Comparison of ENCODE assay signal across 1 cellular context in the genomic region with DNA sequence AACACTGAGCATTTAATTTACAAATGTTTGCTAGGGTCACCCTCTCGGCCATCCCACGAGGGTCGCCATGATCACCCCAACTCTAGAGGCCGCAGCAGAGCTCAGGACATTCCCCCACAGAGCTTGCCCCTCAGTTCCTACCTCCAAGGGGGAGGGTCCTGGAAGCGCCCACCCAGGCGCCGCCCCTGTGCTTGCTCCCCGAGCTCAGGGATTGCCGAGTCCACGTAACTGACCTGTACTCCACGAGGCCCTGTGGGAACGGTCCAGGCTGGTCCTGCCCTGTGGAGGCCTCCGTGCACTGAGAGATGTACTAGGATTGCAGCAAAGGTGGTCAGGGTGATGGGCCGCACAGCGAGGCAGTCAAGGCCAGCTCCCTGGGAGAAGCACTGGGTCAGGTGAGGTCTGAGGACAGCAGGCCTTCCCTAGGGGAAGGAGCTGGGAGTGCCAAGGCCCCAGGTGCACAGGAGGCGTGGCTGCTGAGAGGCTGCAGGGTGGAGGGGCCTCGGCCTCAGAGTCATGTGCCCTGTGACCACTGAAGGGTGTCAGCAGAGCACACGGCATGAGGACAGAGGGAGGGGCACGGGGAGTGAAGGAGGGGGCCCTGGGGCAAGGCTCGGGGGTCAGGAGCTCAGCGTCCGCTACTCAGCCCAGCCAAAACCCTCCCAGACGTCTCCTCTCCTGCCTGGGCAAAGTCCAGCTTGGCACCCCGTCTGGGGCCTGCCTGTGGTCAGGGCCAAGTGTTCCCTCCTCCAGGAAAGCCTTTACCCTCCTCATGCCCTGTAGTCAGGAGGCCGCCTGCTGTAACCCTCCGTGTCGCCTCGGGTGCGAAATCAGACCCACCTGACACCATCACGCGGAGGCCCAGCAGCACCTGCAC.
TF ChIP-seq lines count a peak whose summit lies in the region.

No MANE protein-coding gene starts in this region.

TF ChIP-seq in IMR-90, 13 proteins besides CTCF, POLR2A, EP300 and RAD21:
- TF ChIP-seq NFE2L2 (IDR thresholded peaks at IDR 0.05; ENCODE audit: low read depth, low read length) (no peak), CHD1 (IDR thresholded peaks at IDR 0.05; ENCODE audit: low read depth, low read length) (no peak), ELK1 (IDR thresholded peaks at IDR 0.05; ENCODE audit: borderline replicate concordance, low read depth, low read length) (no peak), RCOR1 (IDR thresholded peaks at IDR 0.05; ENCODE audit: insufficient replicate concordance, low read length) (no peak), USF2 (IDR thresholded peaks at IDR 0.05; ENCODE audit: low read depth, low read length) (no peak), MXI1 (IDR thresholded peaks at IDR 0.05; ENCODE audit: borderline replicate concordance, low read depth, low read length) (no peak), RFX5 (IDR thresholded peaks at IDR 0.05; ENCODE audit: low read depth, low read length) (no peak), BHLHE40 (IDR thresholded peaks at IDR 0.05; ENCODE audit: low read depth, low read length) (no peak), CEBPB (IDR thresholded peaks at IDR 0.05; ENCODE audit: low read depth, low read length) (no peak), FOS (IDR thresholded peaks at IDR 0.05; ENCODE audit: low read depth, low read length) (no peak), MAZ (IDR thresholded peaks at IDR 0.05; ENCODE audit: borderline replicate concordance, low read depth, low read length) (no peak), MAFK (IDR thresholded peaks at IDR 0.05; ENCODE audit: low read depth, low read length) (no peak), SMC3 (IDR thresholded peaks at IDR 0.05; ENCODE audit: low read depth, low read length) (no peak)
